37 cellular contexts compared by ENCODE assay signal in the genomic region with DNA sequence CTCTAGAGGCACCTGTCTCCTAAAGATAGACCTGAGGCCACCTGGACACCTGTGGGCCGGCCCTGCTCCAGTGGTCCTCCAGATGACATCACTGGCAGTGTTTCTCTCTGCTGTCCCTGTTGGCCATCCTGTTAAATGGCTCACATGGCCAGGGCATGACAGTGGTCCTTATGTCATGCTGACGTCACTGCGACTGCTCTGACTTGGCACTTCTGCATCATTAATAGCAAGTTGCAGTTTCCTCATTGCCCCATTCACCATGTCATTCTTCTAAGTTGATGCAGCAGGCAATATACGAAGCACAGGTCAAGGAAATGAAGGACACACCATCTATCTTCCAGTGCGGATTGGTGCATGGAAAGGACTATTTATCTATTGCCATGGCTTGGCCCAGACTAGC.
"Had no signal": no experiment of that assay in that cellular context is flagged by ENCODE, and none has a peak within 500 bp of the region (broad histone marks: within the 10 kb centered on the region; RNA-seq: fewer than 3 reads in every experiment).

No MANE protein-coding gene starts in this region.

- H3K27ac Mint-ChIP-seq: activated B cell treated with CpG ODN at 0.5 μM for 24 hours; activated CD4-positive, alpha-beta memory T cell treated with anti-CD3 and anti-CD28 coated beads for 36 hours; activated CD4-positive, alpha-beta T cell treated with anti-CD3 and anti-CD28 coated beads, Interleukin-2, amount 10 ng/mL, durations not matched to agents 24 days and 14 days; activated CD8-positive, alpha-beta T cell treated with anti-CD3 and anti-CD28 coated beads for 36 hours; activated naive CD4-positive, alpha-beta T cell treated with anti-CD3 and anti-CD28 coated beads for 36 hours; activated naive CD4-positive, alpha-beta T cell treated with anti-CD3 and anti-CD28 coated beads, Interleukin-2, amount 50 U/mL, for 72 hours; activated naive CD8-positive, alpha-beta T cell treated with anti-CD3 and anti-CD28 coated beads for 36 hours; activated T-cell treated with anti-CD3 and anti-CD28 coated beads, Interleukin-2, amount 50 U/mL, for 72 hours; activated T-helper 1 cell treated with anti-CD3 and anti-CD28 coated beads, Interleukin-12 subunit alpha, Interleukin-12 subunit beta, Interleukin-2, Interleukin-4 antibody, amounts not matched to agents 30 ng/mL and 10 ng/mL and 1 ng/mL, durations not matched to agents 14 hours and 24 hours and 36 hours; activated T-helper 17 cell treated with anti-CD3 and anti-CD28 coated beads, Interleukin-2, amount 50 U/mL, for 72 hours; T-helper 1 cell treated with Interleukin-12 subunit alpha and Interleukin-12 subunit beta and Interleukin-4 antibody, amounts not matched to agents 30 μg/mL and 1 μg/mL, for 36 hours; T-helper 2 cell treated with Interferon-gamma antibody and Interleukin-4, amounts not matched to agents 5 μg/mL and 100 μg/mL, for 36 hours had no signal

- H3K36me3 ChIP-seq: adrenal gland, brain microvascular endothelial cell, breast epithelium had no signal

- H3K9me3 ChIP-seq: adrenal gland, body of pancreas, breast epithelium had no signal

- H3K36me3 Mint-ChIP-seq: activated CD4-positive, alpha-beta memory T cell treated with anti-CD3 and anti-CD28 coated beads for 36 hours; activated naive CD4-positive, alpha-beta T cell treated with anti-CD3 and anti-CD28 coated beads, Interleukin-2, amount 50 U/mL, for 72 hours; activated naive CD8-positive, alpha-beta T cell treated with anti-CD3 and anti-CD28 coated beads for 36 hours had no signal

- ATAC-seq: activated CD8-positive, alpha-beta T cell treated with anti-CD3 and anti-CD28 coated beads for 36 hours; activated naive CD4-positive, alpha-beta T cell treated with anti-CD3 and anti-CD28 coated beads, Interleukin-2, amount 50 U/mL, for 72 hours; activated T-cell treated with anti-CD3 and anti-CD28 coated beads, Interleukin-2, amount 50 U/mL, for 4 hours; activated T-cell treated with anti-CD3 and anti-CD28 coated beads, Interleukin-2, amount 50 U/mL, for 72 hours; activated T-helper 17 cell treated with anti-CD3 and anti-CD28 coated beads, Interleukin-2, amount 50 U/mL, for 72 hours; body of pancreas had no signal

- H3K4me1 ChIP-seq: adrenal gland, body of pancreas, breast epithelium had no signal

- H3K9me3 Mint-ChIP-seq: activated B cell treated with CpG ODN at 0.5 μM for 24 hours; activated CD4-positive, alpha-beta memory T cell treated with anti-CD3 and anti-CD28 coated beads for 36 hours; activated CD4-positive, alpha-beta T cell treated with anti-CD3 and anti-CD28 coated beads, Interleukin-2, amount 10 ng/mL, durations not matched to agents 24 days and 14 days; activated CD8-positive, alpha-beta T cell treated with anti-CD3 and anti-CD28 coated beads for 36 hours; activated naive CD4-positive, alpha-beta T cell treated with anti-CD3 and anti-CD28 coated beads for 36 hours; activated naive CD4-positive, alpha-beta T cell treated with anti-CD3 and anti-CD28 coated beads, Interleukin-2, amount 50 U/mL, for 72 hours; activated naive CD8-positive, alpha-beta T cell treated with anti-CD3 and anti-CD28 coated beads for 36 hours; activated T-cell treated with anti-CD3 and anti-CD28 coated beads, Interleukin-2, amount 50 U/mL, for 4 hours; activated T-helper 1 cell treated with anti-CD3 and anti-CD28 coated beads, Interleukin-12 subunit alpha, Interleukin-12 subunit beta, Interleukin-2, Interleukin-4 antibody, amounts not matched to agents 30 ng/mL and 10 ng/mL and 1 ng/mL, durations not matched to agents 14 hours and 24 hours and 36 hours; activated T-helper 17 cell treated with anti-CD3 and anti-CD28 coated beads, Interleukin-2, amount 50 U/mL, for 72 hours; T-helper 1 cell treated with Interleukin-12 subunit alpha and Interleukin-12 subunit beta and Interleukin-4 antibody, amounts not matched to agents 30 μg/mL and 1 μg/mL, for 36 hours had no signal

- FAIRE-seq: astrocyte, TTC549 had no signal

- H3K27ac ChIP-seq: adrenal gland, body of pancreas, brain microvascular endothelial cell, breast epithelium, VCaP had no signal

- H3K4me3 Mint-ChIP-seq: activated B cell treated with CpG ODN at 0.5 μM for 24 hours; activated CD4-positive, alpha-beta memory T cell treated with anti-CD3 and anti-CD28 coated beads for 36 hours; activated CD4-positive, alpha-beta T cell treated with anti-CD3 and anti-CD28 coated beads, Interleukin-2, amount 10 ng/mL, durations not matched to agents 24 days and 14 days; activated CD8-positive, alpha-beta T cell treated with anti-CD3 and anti-CD28 coated beads for 36 hours; activated naive CD4-positive, alpha-beta T cell treated with anti-CD3 and anti-CD28 coated beads for 36 hours; activated naive CD8-positive, alpha-beta T cell treated with anti-CD3 and anti-CD28 coated beads for 36 hours; activated T-cell treated with anti-CD3 and anti-CD28 coated beads, Interleukin-2, amount 50 U/mL, for 4 hours; activated T-cell treated with anti-CD3 and anti-CD28 coated beads, Interleukin-2, amount 50 U/mL, for 72 hours; activated T-helper 1 cell treated with anti-CD3 and anti-CD28 coated beads, Interleukin-12 subunit alpha, Interleukin-12 subunit beta, Interleukin-2, Interleukin-4 antibody, amounts not matched to agents 30 ng/mL and 10 ng/mL and 1 ng/mL, durations not matched to agents 14 hours and 24 hours and 36 hours; activated T-helper 17 cell treated with anti-CD3 and anti-CD28 coated beads, Interleukin-2, amount 50 U/mL, for 72 hours; T-helper 1 cell treated with Interleukin-12 subunit alpha and Interleukin-12 subunit beta and Interleukin-4 antibody, amounts not matched to agents 30 μg/mL and 1 μg/mL, for 36 hours; T-helper 2 cell treated with Interferon-gamma antibody and Interleukin-4, amounts not matched to agents 5 μg/mL and 100 μg/mL, for 36 hours had no signal

- H3K4me3 ChIP-seq: adrenal gland, body of pancreas, breast epithelium had no signal

- DNase-seq: activated B cell treated with CpG ODN at 0.5 μM for 24 hours; activated CD4-positive, alpha-beta memory T cell treated with anti-CD3 and anti-CD28 coated beads for 36 hours; activated CD4-positive, alpha-beta T cell treated with anti-CD3 and anti-CD28 coated beads for 4 hours; activated CD4-positive, alpha-beta T cell treated with anti-CD3 and anti-CD28 coated beads, Interleukin-2, amount 10 ng/mL, durations not matched to agents 24 days and 14 days; activated CD4-positive, alpha-beta T cell treated with anti-CD3 and anti-CD28 coated beads, Interleukin-2, amount 50 U/mL, for 1 hour; activated CD4-positive, alpha-beta T cell treated with anti-CD3 and anti-CD28 coated beads, Interleukin-2, amount 50 U/mL, for 4 hours; activated CD4-positive, CD25-positive, alpha-beta regulatory T cell treated with anti-CD3 and anti-CD28 coated beads, Interleukin-2, amount 50 U/mL, for 72 hours; activated CD8-positive, alpha-beta memory T cell treated with anti-CD3 and anti-CD28 coated beads, Interleukin-2, amount 50 U/mL, for 4 hours; activated CD8-positive, alpha-beta T cell treated with anti-CD3 and anti-CD28 coated beads for 36 hours; activated effector memory CD4-positive, alpha-beta T cell treated with anti-CD3 and anti-CD28 coated beads, Interleukin-2, amount 50 U/mL, for 16 hours; activated gamma-delta T cell treated with Interleukin-2 at 50 U/mL for 16 hours; activated naive CD4-positive, alpha-beta T cell; activated naive CD4-positive, alpha-beta T cell treated with anti-CD3 and anti-CD28 coated beads for 36 hours; activated naive CD4-positive, alpha-beta T cell treated with anti-CD3 and anti-CD28 coated beads, Interleukin-2, amount 50 U/mL, for 16 hours; activated naive CD8-positive, alpha-beta T cell treated with anti-CD3 and anti-CD28 coated beads for 36 hours; activated T-cell treated with anti-CD3 and anti-CD28 coated beads for 4 hours; activated T-cell treated with anti-CD3 and anti-CD28 coated beads, Interleukin-2, amount 50 U/mL, for 1 hour; activated T-cell treated with anti-CD3 and anti-CD28 coated beads, Interleukin-2, amount 50 U/mL, for 4 hours; activated T-cell treated with anti-CD3 and anti-CD28 coated beads, Interleukin-2, amount 50 U/mL, for 72 hours; adrenal gland; amniotic stem cell; aorta; body of pancreas; brain microvascular endothelial cell; central memory CD4-positive, alpha-beta T cell; T-helper 1 cell; T-helper 2 cell; T-helper 9 cell had no signal

- H3K4me1 Mint-ChIP-seq: activated B cell treated with CpG ODN at 0.5 μM for 24 hours; activated CD4-positive, alpha-beta T cell treated with anti-CD3 and anti-CD28 coated beads, Interleukin-2, amount 10 ng/mL, durations not matched to agents 24 days and 14 days; activated naive CD8-positive, alpha-beta T cell treated with anti-CD3 and anti-CD28 coated beads for 36 hours; activated T-helper 17 cell treated with anti-CD3 and anti-CD28 coated beads, Interleukin-2, amount 50 U/mL, for 72 hours had no signal

- H3K27me3 ChIP-seq: adrenal gland, body of pancreas, brain microvascular endothelial cell, breast epithelium had no signal

- H3K27me3 Mint-ChIP-seq: activated B cell treated with CpG ODN at 0.5 μM for 24 hours; activated CD4-positive, alpha-beta memory T cell treated with anti-CD3 and anti-CD28 coated beads for 36 hours; activated CD4-positive, alpha-beta T cell treated with anti-CD3 and anti-CD28 coated beads, Interleukin-2, amount 10 ng/mL, durations not matched to agents 24 days and 14 days; activated CD8-positive, alpha-beta T cell treated with anti-CD3 and anti-CD28 coated beads for 36 hours; activated naive CD8-positive, alpha-beta T cell treated with anti-CD3 and anti-CD28 coated beads for 36 hours; activated T-helper 17 cell treated with anti-CD3 and anti-CD28 coated beads, Interleukin-2, amount 50 U/mL, for 72 hours had no signal
